In genomic region chr22:43925433-43926348, GRCh38 we compare ENCODE assay signal across 1 cellular context.
TF ChIP-seq lines count a peak whose summit lies in the region.

No MANE protein-coding gene starts in this region.

TF ChIP-seq in HepG2, 621 proteins besides CTCF, POLR2A, EP300 and RAD21 (continues in another document):
- TF ChIP-seq POLR2G (IDR thresholded peaks at IDR 0.05; ENCODE audit: low read depth, low read length) (peak; percentile 88), KAT8 (CRISPR knock-in tag; IDR thresholded peaks at IDR 0.05) (peak; percentile 58; the same call in 1 of the 2 replicates), CREB1 (IDR thresholded peaks at IDR 0.05) (no peak), CREB1 (CRISPR knock-in tag; IDR thresholded peaks at IDR 0.05) (peak; percentile 50), ZNF710 (CRISPR knock-in tag; IDR thresholded peaks at IDR 0.05; ENCODE audit: borderline replicate concordance) (peak; percentile 71), ZNF780A (CRISPR knock-in tag; IDR thresholded peaks at IDR 0.05) (no peak), ARID5B (CRISPR knock-in tag; IDR thresholded peaks at IDR 0.05) (peak; percentile 88), NFKBIZ (CRISPR knock-in tag; IDR thresholded peaks at IDR 0.05) (0 out of 2 replicates have a peak, but pooled peaks have one; percentile 45), ZNF430 (CRISPR knock-in tag; IDR thresholded peaks at IDR 0.05) (peak; percentile 92), MAFG (CRISPR knock-in tag; IDR thresholded peaks at IDR 0.05) (no peak), DR1 (CRISPR knock-in tag; IDR thresholded peaks at IDR 0.05) (peak; percentile 38; the same call in 1 of the 2 replicates), DRAP1 (CRISPR knock-in tag; IDR thresholded peaks at IDR 0.05) (peak; percentile 89), HDAC2 (CRISPR knock-in tag; IDR thresholded peaks at IDR 0.05) (peak; percentile 90), ZFP91 (CRISPR knock-in tag; IDR thresholded peaks at IDR 0.05; ENCODE audit: borderline replicate concordance) (peak; percentile 21; the same call in 1 of the 2 replicates), MYPOP (CRISPR knock-in tag; IDR thresholded peaks at IDR 0.05) (0 out of 2 replicates have a peak, but pooled peaks have one; percentile 63), AKAP8 (CRISPR knock-in tag; IDR thresholded peaks at IDR 0.05) (peak; percentile 93), ZBTB7A (CRISPR knock-in tag; IDR thresholded peaks at IDR 0.05) (peak; percentile 30; the same call in 1 of the 2 replicates), PRDM15 (CRISPR knock-in tag; IDR thresholded peaks at IDR 0.05) (peak; percentile 96), GMEB1 (CRISPR knock-in tag; IDR thresholded peaks at IDR 0.05; ENCODE audit: borderline replicate concordance) (0 out of 2 replicates have a peak, but pooled peaks have one; percentile 15), SALL1 (CRISPR knock-in tag; IDR thresholded peaks at IDR 0.05) (peak; percentile 78), CBX5 (CRISPR knock-in tag; IDR thresholded peaks at IDR 0.05; ENCODE audit: borderline replicate concordance) (no peak), FOXA3 (CRISPR knock-in tag; IDR thresholded peaks at IDR 0.05) (peak; percentile 74), TMF1 (CRISPR knock-in tag; IDR thresholded peaks at IDR 0.05; ENCODE audit: low read depth) (no peak), NONO (IDR thresholded peaks at IDR 0.05) (no peak), NONO (CRISPR knock-in tag; conservative IDR thresholded peaks at IDR 0.05) (peak; percentile 81), RCOR2 (CRISPR knock-in tag; IDR thresholded peaks at IDR 0.05) (0 out of 2 replicates have a peak, but pooled peaks have one; percentile 41), PHF5A (CRISPR knock-in tag; IDR thresholded peaks at IDR 0.05; ENCODE audit: low read depth, unreplicated experiment) (peak; percentile 83), ELK4 (CRISPR knock-in tag; IDR thresholded peaks at IDR 0.05; ENCODE audit: borderline replicate concordance) (no peak), EEA1 (CRISPR knock-in tag; IDR thresholded peaks at IDR 0.05; ENCODE audit: borderline replicate concordance) (no peak), FOXK2 (IDR thresholded peaks at IDR 0.05) (0 out of 2 replicates have a peak, but pooled peaks have one; percentile 47), TEAD3 (CRISPR knock-in tag; optimal IDR thresholded peaks at IDR 0.05; ENCODE audit: borderline replicate concordance) (peak; percentile 43), ZNF670 (CRISPR knock-in tag; IDR thresholded peaks at IDR 0.05; ENCODE audit: borderline replicate concordance) (0 out of 2 replicates have a peak, but pooled peaks have one; percentile 60), SP140L (CRISPR knock-in tag; IDR thresholded peaks at IDR 0.05; ENCODE audit: borderline replicate concordance) (no peak), PAXIP1 (CRISPR knock-in tag; conservative IDR thresholded peaks at IDR 0.05) (peak; percentile 94), NCOA2 (CRISPR knock-in tag; IDR thresholded peaks at IDR 0.05) (peak; percentile 76), MTA1 (CRISPR knock-in tag; IDR thresholded peaks at IDR 0.05; ENCODE audit: borderline replicate concordance) (peak; percentile 54; the same call in 1 of the 2 replicates), MED1 (CRISPR knock-in tag; IDR thresholded peaks at IDR 0.05) (peak; percentile 93), NFYC (CRISPR knock-in tag; IDR thresholded peaks at IDR 0.05) (peak; percentile 71), ZBTB7B (CRISPR knock-in tag; IDR thresholded peaks at IDR 0.05) (0 out of 2 replicates have a peak, but pooled peaks have one; percentile 81), ZNF839 (CRISPR knock-in tag; IDR thresholded peaks at IDR 0.05; ENCODE audit: borderline replicate concordance) (no peak)
